Comparison of ENCODE assay signal across 24 cellular contexts in genomic region chr6:75691012-75691411, GRCh38. TPM values are rescaled to one million over a fixed set of nuclear protein-coding genes. Genes with fewer than 3 reads are reported as not detected.
DNase-seq lines count a peak whose midpoint lies in the region; ATAC-seq, FAIRE-seq and TF ChIP-seq lines count a peak whose summit lies in the region.
"Had no signal": no experiment of that assay in that cellular context is flagged by ENCODE, and none has a peak within 500 bp of the region (broad histone marks: within the 10 kb centered on the region; RNA-seq: fewer than 3 reads in every experiment).

No MANE protein-coding gene starts in this region.

- no peak overlapping the region for H3T11ph ChIP-seq in H9 (ENCODE audit: low read length)

- H3K4me3 ChIP-seq in K562: no peak overlapping the region
- H3K4me3 ChIP-seq: gastroesophageal sphincter, PC-9, SJSA1 had no signal

- POLR2A ChIA-PET in K562 (lab: Yijun Ruan, JAX): interaction anchor here (0.5 to 1.2 kb wide), 2 partner anchors 11 to 26 kb away, joined by 3 to 4 read pairs; no protein-coding TSS in a partner anchor

- H2AFZ ChIP-seq in K562 (ENCODE audit: low read depth, low read length) (no peak overlapping the region), H9 (ENCODE audit: low read length) (no peak overlapping the region)
- H2AFZ ChIP-seq: PC-9 had no signal

- H3K36me3 Mint-ChIP-seq in activated T-helper 17 cell treated with anti-CD3 and anti-CD28 coated beads, Interleukin-2, amount 50 U/mL, for 72 hours (ENCODE audit: low read depth): peaks cover 70% of the 10 kb centered on the region
- peaks cover 14 to 62% (median 41%) of the 10 kb centered on the region in 3 experiments; a peak in 6 of 7 replicates for H3K36me3 Mint-ChIP-seq in H9 (ENCODE audit: insufficient read depth in 1 of 3, low read depth in 3 of 3)

- TF ChIP-seq CTCF in K562 (IDR thresholded peaks at IDR 0.05 in 2 of 3, conservative IDR thresholded peaks at IDR 0.05 in 1 of 3; ENCODE audit: insufficient read depth in 2 of 3, low read depth in 1 of 3, low read length in 3 of 3): no peak
- TF ChIP-seq CTCF in H9 (conservative IDR thresholded peaks at IDR 0.05): no peak

- H3K18ac ChIP-seq in H9 (ENCODE audit: insufficient read length, low read depth, low read length): no peak overlapping the region

- 76% methylated on average over 6 of the region's 6 CpGs for WGBS in K562 (ENCODE audit: insufficient coverage, low coverage, missing lambda C conversion rate)
- WGBS in H9 (ENCODE audit: extremely low coverage, insufficient read length, low lambda C conversion rate): no CpG with 5 or more reads among the region's 6 CpGs

- H3K4me2 ChIP-seq in K562 (ENCODE audit: insufficient read depth, low read length): no peak overlapping the region
- no peak overlapping the region for H3K4me2 ChIP-seq in H9 (ENCODE audit: insufficient read depth, insufficient read length, low read length)
- H3K4me2 ChIP-seq: PC-9 had no signal

- no peaks in the 10 kb centered on the region for H3K9me3 ChIP-seq in K562 (replicated peaks; ENCODE audit: control insufficient read depth, insufficient read depth, low read depth, low read length)
- H3K9me3 ChIP-seq in H9 (ENCODE audit: control insufficient read depth, low read depth, low read length): no peaks in the 10 kb centered on the region
- H3K9me3 ChIP-seq: gastroesophageal sphincter, SJSA1 had no signal

- H3K79me2 ChIP-seq in K562 (ENCODE audit: control insufficient read depth, insufficient read depth, low read length) (no peaks in the 10 kb centered on the region), H9 (ENCODE audit: insufficient read depth, low read length) (no peaks in the 10 kb centered on the region)

- H3K27me3 ChIP-seq in K562 (ENCODE audit: control insufficient read depth in 2 of 2, insufficient read depth in 2 of 2, low read length in 2 of 2): no peaks in the 10 kb centered on the region
- no peaks in the 10 kb centered on the region for H3K27me3 ChIP-seq in H9 (ENCODE audit: insufficient read depth, low read length)
- H3K27me3 ChIP-seq: gastroesophageal sphincter, SJSA1 had no signal

- no peaks in the 10 kb centered on the region for H3K9me1 ChIP-seq in K562 (ENCODE audit: control insufficient read depth, insufficient read depth, low read length)

- FAIRE-seq in K562 (lab: Jason Lieb, UNC): no peak
- FAIRE-seq: endothelial cell of umbilical vein, kidney had no signal

- no peak overlapping the region for H2AK5ac ChIP-seq in H9 (ENCODE audit: insufficient read length, low read length)

- H3K4ac ChIP-seq in H9 (ENCODE audit: low read depth, low read length): no peak overlapping the region

- no peaks in the 10 kb centered on the region for H4K20me1 ChIP-seq in K562 (replicated peaks; ENCODE audit: control insufficient read depth, insufficient read depth, low read length)
- H4K20me1 ChIP-seq in H9 (ENCODE audit: control insufficient read depth, insufficient read depth, insufficient read length): no peaks in the 10 kb centered on the region

- no TSS peak for BruUV-seq in K562 (replicated peaks; lab: Mats Ljungman, UMichigan)

- no peak for ATAC-seq in K562
- ATAC-seq in activated T-helper 17 cell treated with anti-CD3 and anti-CD28 coated beads, Interleukin-2, amount 50 U/mL, for 72 hours (replicated peaks): no peak
- ATAC-seq: activated naive CD8-positive, alpha-beta T cell treated with anti-CD3 and anti-CD28 coated beads, Interleukin-2, amount 50 U/mL, for 24 hours; gastroesophageal sphincter had no signal

- H3K4me3 Mint-ChIP-seq in activated T-helper 17 cell treated with anti-CD3 and anti-CD28 coated beads, Interleukin-2, amount 50 U/mL, for 72 hours: no peak overlapping the region
- no peak overlapping the region for H3K4me3 Mint-ChIP-seq in H9
- H3K4me3 Mint-ChIP-seq: activated CD4-positive, alpha-beta T cell treated with anti-CD3 and anti-CD28 coated beads, Interleukin-2, amount 10 ng/mL, durations not matched to agents 7 days and 5 days; activated naive CD8-positive, alpha-beta T cell treated with anti-CD3 and anti-CD28 coated beads, Interleukin-2, amount 50 U/mL, for 24 hours; CD14-positive monocyte; memory B cell; naive B cell; T-helper 1 cell treated with Interleukin-12 subunit alpha and Interleukin-12 subunit beta and Interleukin-4 antibody, amounts not matched to agents 30 μg/mL and 1 μg/mL, for 36 hours had no signal

- no peak for TF ChIP-seq EP300 in K562 (IDR thresholded peaks at IDR 0.05; ENCODE audit: low read length)

- no peak overlapping the region for H2BK15ac ChIP-seq in H9 (ENCODE audit: low read depth, low read length)

- H3K14ac ChIP-seq in H9 (ENCODE audit: insufficient read depth, low read length): no peak overlapping the region

- TF ChIP-seq POLR2A in K562 (conservative IDR thresholded peaks at IDR 0.05): no peak

- intact Hi-C loops in K562 (cut with micrococcal nuclease): no loop called here

- no peaks in the 10 kb centered on the region for H3K9me3 Mint-ChIP-seq in activated T-helper 17 cell treated with anti-CD3 and anti-CD28 coated beads, Interleukin-2, amount 50 U/mL, for 72 hours
- H3K9me3 Mint-ChIP-seq in H9: no peaks in the 10 kb centered on the region
- H3K9me3 Mint-ChIP-seq: activated CD4-positive, alpha-beta T cell treated with anti-CD3 and anti-CD28 coated beads, Interleukin-2, amount 10 ng/mL, durations not matched to agents 7 days and 5 days; activated naive CD8-positive, alpha-beta T cell treated with anti-CD3 and anti-CD28 coated beads, Interleukin-2, amount 50 U/mL, for 24 hours; CD14-positive monocyte; memory B cell; naive B cell; T-helper 1 cell treated with Interleukin-12 subunit alpha and Interleukin-12 subunit beta and Interleukin-4 antibody, amounts not matched to agents 30 μg/mL and 1 μg/mL, for 36 hours had no signal

- H4K91ac ChIP-seq in H9 (ENCODE audit: insufficient read length, low read depth, low read length): no peak overlapping the region

- no peaks in the 10 kb centered on the region for H3K23me2 ChIP-seq in H9 (ENCODE audit: insufficient read length, low read depth, low read length, poor library complexity, severe bottlenecking)

- H3K56ac ChIP-seq in H9 (ENCODE audit: insufficient read length, low read depth, low read length): no peak overlapping the region

- no peaks in the 10 kb centered on the region for H3K79me1 ChIP-seq in H9 (ENCODE audit: insufficient read depth, low read depth, low read length, poor library complexity, severe bottlenecking)

- peaks cover 7% of the 10 kb centered on the region for H3K4me1 Mint-ChIP-seq in activated T-helper 17 cell treated with anti-CD3 and anti-CD28 coated beads, Interleukin-2, amount 50 U/mL, for 72 hours
- H3K4me1 Mint-ChIP-seq in H9: peaks cover 20 to 23% of the 10 kb centered on the region in 2 experiments
- H3K4me1 Mint-ChIP-seq: activated naive CD8-positive, alpha-beta T cell treated with anti-CD3 and anti-CD28 coated beads, Interleukin-2, amount 50 U/mL, for 24 hours; memory B cell had no signal

- no peak overlapping the region for H2BK120ac ChIP-seq in H9 (ENCODE audit: low read depth, low read length, poor library complexity, severe bottlenecking)

- no peak overlapping the region for H2BK5ac ChIP-seq in H9 (ENCODE audit: insufficient read length, low read length)

- no peak overlapping the region for H4K8ac ChIP-seq in H9 (replicated peaks; ENCODE audit: insufficient read length, low read depth, low read length)

- CTCF ChIA-PET in K562 (lab: Yijun Ruan, JAX; ENCODE audit: low intra/inter-chr PET ratio): no interaction called here

- H3K4me1 ChIP-seq in K562 (replicated peaks in 1 of 2; ENCODE audit: control insufficient read depth in 2 of 2, insufficient read depth in 2 of 2, low read length in 2 of 2) (peaks cover 0 to 6% of the 10 kb centered on the region in 2 experiments; a peak in 1 of 5 replicates), H9 (ENCODE audit: insufficient read depth, low read length) (no peaks in the 10 kb centered on the region; the same call in 1 of the 2 replicates)
- H3K4me1 ChIP-seq: gastroesophageal sphincter, SJSA1 had no signal

- no peak overlapping the region for H3K9ac ChIP-seq in K562 (ENCODE audit: insufficient read depth in 1 of 2, low read depth in 2 of 2, low read length in 2 of 2)
- H3K9ac ChIP-seq in H9 (ENCODE audit: extremely low read depth, insufficient read length, low read length): no peak overlapping the region

- in situ Hi-C loops in K562 (cut with MboI): no loop called here

- H4K5ac ChIP-seq in H9 (ENCODE audit: insufficient read length, low read depth, low read length): no peak overlapping the region

- DNase-seq in Daoy (ENCODE audit: low read depth): peak; percentile 58
- DNase-seq in LHCN-M2 (ENCODE audit: low read depth): peak; percentile 13
- DNase-seq in K562 (ENCODE audit: extremely low read depth in 1 of 4, low spot score in 3 of 4): no peak
- DNase-seq in glomerular visceral epithelial cell (ENCODE audit: extremely low spot score): peak; percentile 17
- DNase-seq in SHP77 (lab: John Stamatoyannopoulos, UW): no peak
- no peak for DNase-seq in NCI-H187 treated with DMSO at 0.1 percent for 48 hours (lab: John Stamatoyannopoulos, UW)
- DNase-seq in H9: no peak
- DNase-seq: activated CD4-positive, alpha-beta T cell treated with anti-CD3 and anti-CD28 coated beads, Interleukin-2, amount 10 ng/mL, durations not matched to agents 7 days and 5 days; activated naive CD8-positive, alpha-beta T cell treated with anti-CD3 and anti-CD28 coated beads, Interleukin-2, amount 50 U/mL, for 24 hours; dermis blood vessel endothelial cell; GDM1; kidney; naive B cell; NCI-H1417; NCI-H774; occipital lobe; PC-9 had no signal

- TF ChIP-seq RAD21 in K562 (CRISPR knock-in tag; conservative IDR thresholded peaks at IDR 0.05 in 1 of 2, IDR thresholded peaks at IDR 0.05 in 1 of 2): no peak

- no peak overlapping the region for H3K27ac Mint-ChIP-seq in activated T-helper 17 cell treated with anti-CD3 and anti-CD28 coated beads, Interleukin-2, amount 50 U/mL, for 72 hours
- H3K27ac Mint-ChIP-seq in H9: no peak overlapping the region
- H3K27ac Mint-ChIP-seq: activated CD4-positive, alpha-beta T cell treated with anti-CD3 and anti-CD28 coated beads, Interleukin-2, amount 10 ng/mL, durations not matched to agents 7 days and 5 days; activated naive CD8-positive, alpha-beta T cell treated with anti-CD3 and anti-CD28 coated beads, Interleukin-2, amount 50 U/mL, for 24 hours; T-helper 1 cell treated with Interleukin-12 subunit alpha and Interleukin-12 subunit beta and Interleukin-4 antibody, amounts not matched to agents 30 μg/mL and 1 μg/mL, for 36 hours had no signal

- no peak overlapping the region for H2BK20ac ChIP-seq in H9 (ENCODE audit: low read depth, low read length, poor library complexity, severe bottlenecking)

- no peak overlapping the region for H2BK12ac ChIP-seq in H9 (ENCODE audit: insufficient read length, low read depth, low read length)

- H3K36me3 ChIP-seq in K562 (ENCODE audit: control insufficient read depth, insufficient read depth, low read length): peaks cover 34% of the 10 kb centered on the region; the same call in 2 of the 3 replicates

- no peak overlapping the region for H3K23ac ChIP-seq in H9 (ENCODE audit: insufficient read length, low read depth, low read length)

- no peaks in the 10 kb centered on the region for H3K27me3 Mint-ChIP-seq in activated T-helper 17 cell treated with anti-CD3 and anti-CD28 coated beads, Interleukin-2, amount 50 U/mL, for 72 hours
- H3K27me3 Mint-ChIP-seq in H9 (ENCODE audit: low read depth): no peaks in the 10 kb centered on the region
- H3K27me3 Mint-ChIP-seq: activated CD4-positive, alpha-beta T cell treated with anti-CD3 and anti-CD28 coated beads, Interleukin-2, amount 10 ng/mL, durations not matched to agents 7 days and 5 days; activated naive CD8-positive, alpha-beta T cell treated with anti-CD3 and anti-CD28 coated beads, Interleukin-2, amount 50 U/mL, for 24 hours; memory B cell; naive B cell had no signal

- H3K27ac ChIP-seq in K562 (ENCODE audit: extremely low read depth, low read depth, low read length) (no peak overlapping the region), H9 (ENCODE audit: insufficient read length, low read depth, low read length) (no peak overlapping the region)
- H3K27ac ChIP-seq: gastroesophageal sphincter, PC-9, SJSA1 had no signal

RNA-seq across cellular contexts. Expression of gene MYO6, which starts 58.0 kb away (rescaled TPM):
- total RNA-seq in Daoy (2014; rRNA removed; shearing (Covaris generic)): 4.6 and 7.0 TPM in 2 replicates
- total RNA-seq in LHCN-M2 (2014; rRNA removed) (6.1 and 7.3 TPM in 2 replicates), K562 (2014; rRNA removed) (1.7 and 3.8 TPM in 2 replicates), K562 (2014; rRNA removed; fragmentation: Illumina TruSeq; extraction: Trizol) (2.8 and 3.3 TPM in 2 replicates), K562 (2015; rRNA removed; fragmentation: Illumina TruSeq; extraction: Trizol) (2.4 and 2.7 TPM in 2 replicates), K562 (2021) (5.4 and 5.5 TPM in 2 replicates), H9 (2021) (46.9 and 48.1 TPM in 2 replicates)
- 7.0 TPM for polyA plus RNA-seq in LHCN-M2 (2012)
- total RNA-seq in K562 (2011; cell fraction: chromatin; rRNA removed; ENCODE audit: low replicate concordance): 1.3 and 5.5 TPM in 2 replicates
- 0.67 and 1.2 TPM in 2 replicates for total RNA-seq in K562 (2011; cell fraction: nucleolus; rRNA removed)
- 1.9 and 2.3 TPM in 2 replicates for total RNA-seq in K562 (2011; cell fraction: nucleoplasm; rRNA removed)
- polyA plus RNA-seq in K562 (2011; rRNA removed) (2.4 and 5.4 TPM in 2 replicates), K562 (2014; fragmentation: Illumina TruSeq; extraction: Trizol) (4.3 and 4.7 TPM in 2 replicates), K562 (2014; fragmentation: Nextera tagmentation; extraction: Ambion mirVana) (1 to 10 TPM; 1.3 to 1.5 TPM), K562 (2014; rRNA removed) (2.6 and 2.8 TPM in 2 replicates)
- 0.63 and 3.2 TPM in 2 replicates for polyA plus RNA-seq in K562 (2011; cell fraction: cytosol; rRNA removed)
- 1.9 and 8.2 TPM in 2 replicates for polyA plus RNA-seq in K562 (2011; cell fraction: nucleus; rRNA removed)
- polyA plus RNA-seq in K562 (2012): 4.1 and 4.5 TPM in 2 replicates
- polyA minus RNA-seq in K562 (2011; rRNA and poly(A)+ RNA removed): 4.0 and 11.5 TPM in 2 replicates
- 1.8 and 4.4 TPM in 2 replicates for polyA minus RNA-seq in K562 (2011; cell fraction: cytosol; rRNA and poly(A)+ RNA removed)
- 1.3 and 11.4 TPM in 2 replicates for polyA minus RNA-seq in K562 (2011; cell fraction: nucleus; rRNA and poly(A)+ RNA removed)
- total RNA-seq in activated T-helper 17 cell treated with anti-CD3 and anti-CD28 coated beads, Interleukin-2, amount 50 U/mL, for 72 hours: 1 to 10 TPM; 3.2 to 4.0 TPM
- polyA plus RNA-seq: CD14-positive monocyte had no signal

Comparison
In these comparisons a context has a peak if more than half of its experiments do, and no peak if none do; other contexts are left out.
1. DNase-seq: peak in Daoy (single experiment), LHCN-M2 (single experiment) and glomerular visceral epithelial cell (single experiment); none in K562 (0 of 4), SHP77 (0 of 2), NCI-H187 treated with DMSO at 0.1 percent for 48 hours (single experiment) and H9 (single experiment).